In the genomic region with DNA sequence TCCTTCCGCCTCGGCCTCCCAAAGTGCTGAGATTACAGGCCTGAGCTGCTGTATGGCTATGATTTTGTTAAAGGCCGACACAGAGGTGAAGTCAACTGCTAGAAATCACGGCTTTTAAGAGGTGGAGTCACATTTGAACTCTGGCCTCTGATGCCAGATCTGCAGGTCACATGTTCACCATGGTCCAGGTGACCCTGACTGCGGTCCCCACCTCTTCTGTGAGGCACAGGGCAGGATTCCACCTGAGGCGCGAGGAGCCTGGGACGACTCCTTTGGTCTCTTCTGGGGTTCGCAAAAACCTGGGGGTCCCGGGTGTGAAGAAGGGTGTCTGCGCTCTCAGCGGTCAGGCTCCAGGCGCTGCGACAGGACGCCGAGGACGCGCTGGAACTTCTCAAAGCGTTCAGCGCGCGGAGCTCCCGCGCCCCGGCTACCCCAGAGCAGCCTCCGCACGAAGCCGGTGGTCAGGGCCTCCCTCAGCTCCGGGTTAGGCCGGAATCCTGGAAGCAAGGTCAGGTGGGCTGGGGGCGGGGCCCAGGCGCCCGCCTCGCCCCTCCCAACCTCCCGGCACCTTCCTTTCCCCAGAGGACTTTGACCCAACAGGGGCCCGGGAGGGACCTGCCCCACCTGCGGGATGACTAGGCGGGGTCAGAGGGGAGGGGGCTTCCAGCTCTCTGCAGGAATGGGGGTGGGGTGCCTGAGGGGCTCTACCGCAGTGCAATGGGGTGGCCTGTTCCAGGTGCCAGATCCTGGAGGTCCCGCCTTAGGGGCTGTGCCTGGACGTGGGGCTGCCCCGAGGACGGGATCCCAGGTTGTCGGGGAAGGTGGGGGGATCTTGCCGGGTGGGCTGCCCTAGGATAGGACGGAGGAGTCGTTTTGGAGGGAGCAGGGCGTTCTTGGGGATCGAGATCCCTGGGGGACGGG, we compare ENCODE assay signal across 8 cellular contexts. TPM values are rescaled to one million over a fixed set of nuclear protein-coding genes. Genes with fewer than 3 reads are reported as not detected.
DNase-seq lines count a peak whose midpoint lies in the region; ATAC-seq and TF ChIP-seq lines count a peak whose summit lies in the region.

No MANE protein-coding gene starts in this region.

- in situ Hi-C loops in G401 (cut with HindIII; ENCODE audit: low sequenced_read_pairs), result no loop called here

- H3F3A ChIP-seq in PC-3 (ENCODE audit: low read length, unreplicated experiment), result no peaks in the 10 kb centered on the region

- intact Hi-C loops in CD4-positive, alpha-beta T cell (cut with DNase I, micrococcal nuclease), result loop anchor here (1.0 to 5.0 kb wide), 5 partner anchors 14 to 235 kb away; a partner anchor contains a TSS
- intact Hi-C loops in PC-3 (cut with micrococcal nuclease), result no loop called here

- H3K9me3 ChIP-seq in CD4-positive, alpha-beta T cell (ENCODE audit: control insufficient read depth, low read length), result no peaks in the 10 kb centered on the region
- H3K9me3 ChIP-seq in Karpas-422 (ENCODE audit: low read length) (no peaks in the 10 kb centered on the region), PC-3 (ENCODE audit: low read length) (no peaks in the 10 kb centered on the region)

- DNase-seq in CD4-positive, alpha-beta T cell, result no peak
- no peak for DNase-seq in Karpas-422
- DNase-seq in epithelial cell of prostate (ENCODE audit: low read depth, low spot score), result no peak
- DNase-seq in G401 (ENCODE audit: low spot score), result no peak
- DNase-seq in PC-3, result no peak
- DNase-seq in DMS53 (lab: John Stamatoyannopoulos, UW), result no peak

- no peaks in the 10 kb centered on the region for H3K27me3 ChIP-seq in CD4-positive, alpha-beta T cell (ENCODE audit: control insufficient read depth, insufficient read depth, low read length)
- no peaks in the 10 kb centered on the region for H3K27me3 ChIP-seq in Karpas-422 (ENCODE audit: low read length)
- H3K27me3 ChIP-seq in PC-3 (ENCODE audit: low read length), result no peaks in the 10 kb centered on the region

- peak overlapping the region; percentile 61; the same call in 1 of the 2 replicates for H2AFZ ChIP-seq in Karpas-422 (ENCODE audit: low read length)
- no peak overlapping the region for H2AFZ ChIP-seq in PC-3 (ENCODE audit: low read length)

- H3K79me2 ChIP-seq in Karpas-422 (ENCODE audit: low read length), result no peaks in the 10 kb centered on the region
- no peaks in the 10 kb centered on the region for H3K79me2 ChIP-seq in PC-3 (ENCODE audit: low read length)

- H3K4me3 ChIP-seq in Karpas-422 (ENCODE audit: low read length), result peak overlapping the region; percentile 50; the same call in 1 of the 2 replicates
- H3K4me3 ChIP-seq in PC-3 (ENCODE audit: low read length), result no peak overlapping the region

- H3K9ac ChIP-seq in Karpas-422 (ENCODE audit: low read length) (peak overlapping the region; percentile 56), PC-3 (ENCODE audit: low read length) (no peak overlapping the region)

- H3K9me2 ChIP-seq in Karpas-422 (replicated peaks; ENCODE audit: insufficient read depth, low read length), result no peaks in the 10 kb centered on the region
- H3K9me2 ChIP-seq in PC-3 (replicated peaks; ENCODE audit: low read length), result no peaks in the 10 kb centered on the region

- peaks cover 85% of the 10 kb centered on the region for H3K36me3 Mint-ChIP-seq in CD4-positive, alpha-beta T cell (ENCODE audit: low read depth)
- peaks cover 37% of the 10 kb centered on the region for H3K36me3 Mint-ChIP-seq in nephron (ENCODE audit: low read depth)

- H3K4me3 Mint-ChIP-seq in CD4-positive, alpha-beta T cell, result no peak overlapping the region
- H3K4me3 Mint-ChIP-seq in nephron, result peak overlapping the region; percentile 74 to 83 (median 80)

- no peaks in the 10 kb centered on the region for H3K9me3 Mint-ChIP-seq in CD4-positive, alpha-beta T cell
- H3K9me3 Mint-ChIP-seq in nephron, result no peaks in the 10 kb centered on the region

- TF ChIP-seq CTCF in CD4-positive, alpha-beta T cell (IDR thresholded peaks at IDR 0.05), result no peak
- no peak for TF ChIP-seq CTCF in nephron (IDR thresholded peaks at IDR 0.05; ENCODE audit: unreplicated experiment in 3 of 3)
- no peak for TF ChIP-seq CTCF in PC-3 (conservative IDR thresholded peaks at IDR 0.05; ENCODE audit: low read depth, low read length)

- peaks cover 6% of the 10 kb centered on the region for H3K4me1 ChIP-seq in Karpas-422 (ENCODE audit: low read length)
- no peaks in the 10 kb centered on the region for H3K4me1 ChIP-seq in PC-3 (ENCODE audit: insufficient read depth, low read length)

- H4K20me1 ChIP-seq in Karpas-422 (ENCODE audit: insufficient read depth, low read depth, low read length) (no peaks in the 10 kb centered on the region), PC-3 (ENCODE audit: low read length) (no peaks in the 10 kb centered on the region)

- peak overlapping the region; percentile 80 for H3K27ac Mint-ChIP-seq in CD4-positive, alpha-beta T cell
- H3K27ac Mint-ChIP-seq in nephron, result peak overlapping the region; percentile 42 to 97 (median 79)

- CTCF ChIA-PET in CD4-positive, alpha-beta T cell (lab: Charles Lee), result interaction anchor here (0.9 to 1.7 kb wide), 3 partner anchors 14 to 111 kb away, joined by 3 to 8 read pairs (median 6); no protein-coding TSS in a partner anchor
- CTCF ChIA-PET in PC-3 (lab: Charles Lee), result no interaction called here

- H3K4me2 ChIP-seq in Karpas-422 (ENCODE audit: low read depth, low read length, poor library complexity, severe bottlenecking) (peak overlapping the region; percentile 68), PC-3 (ENCODE audit: low read length) (no peak overlapping the region)

- no peaks in the 10 kb centered on the region for H3K27me3 Mint-ChIP-seq in CD4-positive, alpha-beta T cell
- peaks cover 10% of the 10 kb centered on the region for H3K27me3 Mint-ChIP-seq in nephron (ENCODE audit: low read depth)

- POLR2A ChIA-PET in CD4-positive, alpha-beta T cell (lab: Charles Lee), result interaction anchor here (1.0 to 1.1 kb wide), 2 partner anchors 20 to 111 kb away, joined by 3 read pairs; a partner anchor contains a TSS
- POLR2A ChIA-PET in PC-3 (lab: Charles Lee; ENCODE audit: unreplicated experiment), result no interaction called here

- H3K27ac ChIP-seq in CD4-positive, alpha-beta T cell (ENCODE audit: low read depth, low read length), result no peak overlapping the region
- H3K27ac ChIP-seq in Karpas-422 (ENCODE audit: low read length) (0 out of 2 replicates have a peak overlapping the region, but pooled peaks have one; percentile 17), epithelial cell of prostate (peak overlapping the region; percentile 43), PC-3 (ENCODE audit: low read length) (no peak overlapping the region)

- no TSS peak for BruUV-seq in PC-3 (replicated peaks; lab: Mats Ljungman, UMichigan)

- ATAC-seq in CD4-positive, alpha-beta T cell (ENCODE audit: poor library complexity), result no peak
- ATAC-seq in GM18511 (IDR thresholded peaks at IDR 0.05; ENCODE audit: unreplicated experiment) (no peak), PC-3 (no peak)

- H3K36me3 ChIP-seq in Karpas-422 (ENCODE audit: insufficient read depth, low read length), result no peaks in the 10 kb centered on the region
- peaks cover 61% of the 10 kb centered on the region for H3K36me3 ChIP-seq in PC-3 (ENCODE audit: low read depth, low read length)

- peaks cover 11% of the 10 kb centered on the region for H3K4me1 Mint-ChIP-seq in CD4-positive, alpha-beta T cell (ENCODE audit: low read depth)
- H3K4me1 Mint-ChIP-seq in nephron, result no peaks in the 10 kb centered on the region

RNA-seq across cellular contexts. Expression of a gene that starts 13.0 kb away (rescaled TPM):
- 1 to 10 TPM; 1.6 to 1.9 TPM for total RNA-seq in CD4-positive, alpha-beta T cell
- 6.5 and 15.7 TPM in 2 replicates for total RNA-seq in Karpas-422 (2014; rRNA removed; shearing (Covaris generic); ENCODE audit: low replicate concordance)
- 74.8 and 108 TPM in 2 replicates for total RNA-seq in G401 (2014; rRNA removed; shearing (Covaris generic))
- total RNA-seq in PC-3 (2014; rRNA removed), result 96.6 and 106 TPM in 2 replicates

RNA-seq across cellular contexts. Expression of a gene that starts 14.7 kb away (rescaled TPM):
- total RNA-seq in CD4-positive, alpha-beta T cell, result 10 to 100 TPM; 39.2 to 41.3 TPM
- 3.3 and 18.9 TPM in 2 replicates for total RNA-seq in Karpas-422 (2014; rRNA removed; shearing (Covaris generic); ENCODE audit: low replicate concordance)
- total RNA-seq in G401 (2014; rRNA removed; shearing (Covaris generic)), result 12.2 and 16.1 TPM in 2 replicates
- 141 and 162 TPM in 2 replicates for total RNA-seq in PC-3 (2014; rRNA removed)

RNA-seq across cellular contexts. Expression of a gene that starts 15.1 kb away (rescaled TPM):
- total RNA-seq in CD4-positive, alpha-beta T cell, result 10 to 100 TPM; 34.5 to 36.6 TPM
- 34.7 and 41.8 TPM in 2 replicates for total RNA-seq in Karpas-422 (2014; rRNA removed; shearing (Covaris generic); ENCODE audit: low replicate concordance)
- 27.5 and 34.7 TPM in 2 replicates for total RNA-seq in G401 (2014; rRNA removed; shearing (Covaris generic))
- 59.0 and 78.7 TPM in 2 replicates for total RNA-seq in PC-3 (2014; rRNA removed)

RNA-seq across cellular contexts. Expression of a gene that starts 20.0 kb away (rescaled TPM):
- total RNA-seq in CD4-positive, alpha-beta T cell, result 10 to 100 TPM; 70.0 to 70.1 TPM
- total RNA-seq in Karpas-422 (2014; rRNA removed; shearing (Covaris generic); ENCODE audit: low replicate concordance), result 46.0 and 85.2 TPM in 2 replicates
- not detected in 2 replicates for total RNA-seq in G401 (2014; rRNA removed; shearing (Covaris generic))
- total RNA-seq in PC-3 (2014; rRNA removed), result 3.0 and 3.2 TPM in 2 replicates

RNA-seq across cellular contexts. Expression of a gene that starts 32.1 kb away (rescaled TPM):
- total RNA-seq in CD4-positive, alpha-beta T cell, result under 1 TPM in 1 of 2 experiments, not detected in 1; 0.55 TPM
- total RNA-seq in Karpas-422 (2014; rRNA removed; shearing (Covaris generic); ENCODE audit: low replicate concordance), result not detected in 2 replicates
- 2.1 and 2.3 TPM in 2 replicates for total RNA-seq in G401 (2014; rRNA removed; shearing (Covaris generic))
- 13.3 and 16.9 TPM in 2 replicates for total RNA-seq in PC-3 (2014; rRNA removed)

Comparison
In these comparisons a context has a peak if more than half of its experiments do, and no peak if none do; other contexts are left out.
1. H3K27ac ChIP-seq: peak in Karpas-422 (single experiment) and epithelial cell of prostate (single experiment); none in CD4-positive, alpha-beta T cell (single experiment) and PC-3 (single experiment).